In the genomic region with DNA sequence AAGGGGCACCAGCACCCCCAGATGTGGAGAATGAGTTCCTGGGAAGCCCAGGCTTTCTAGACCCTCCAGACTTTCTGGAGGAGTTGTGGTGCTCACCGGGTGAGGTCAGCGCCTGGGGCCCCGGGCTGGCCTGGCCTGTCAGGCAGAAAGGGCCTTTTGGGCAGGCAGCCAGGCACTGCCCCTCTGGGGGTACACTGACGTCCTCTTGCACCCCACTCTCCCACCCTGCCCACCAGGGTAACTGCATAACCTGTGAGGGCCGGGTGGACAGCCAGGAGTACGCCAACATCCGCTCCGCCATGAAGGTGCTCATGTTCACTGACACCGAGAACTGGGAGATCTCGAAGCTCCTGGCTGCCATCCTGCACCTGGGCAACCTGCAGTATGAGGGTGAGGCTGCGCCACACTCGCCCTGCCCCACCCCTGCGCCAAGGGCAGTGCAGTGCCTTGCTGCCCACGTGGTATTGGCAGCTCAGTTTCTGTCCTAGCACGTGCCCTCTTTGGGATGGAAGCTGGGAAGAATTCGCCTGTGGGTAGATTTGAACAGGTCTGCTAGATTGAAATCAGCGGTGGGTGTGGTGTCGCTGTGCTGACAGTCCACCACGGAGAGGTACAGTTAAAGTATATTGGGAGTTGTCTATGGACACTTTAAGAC, we compare ENCODE assay signal across 24 cellular contexts. TPM values are rescaled to one million over a fixed set of nuclear protein-coding genes. Genes with fewer than 3 reads are reported as not detected.
DNase-seq lines count a peak whose midpoint lies in the region; ATAC-seq, FAIRE-seq and TF ChIP-seq lines count a peak whose summit lies in the region.
"Had no signal": no experiment of that assay in that cellular context is flagged by ENCODE, and none has a peak within 500 bp of the region (broad histone marks: within the 10 kb centered on the region; RNA-seq: fewer than 3 reads in every experiment).

No MANE protein-coding gene starts in this region.

- no peak overlapping the region for H2AFZ ChIP-seq in H1 (ENCODE audit: low read length)

- H3K79me1 ChIP-seq in H1 (ENCODE audit: low read depth, low read length): no peaks in the 10 kb centered on the region

- no peak overlapping the region for H2BK20ac ChIP-seq in H1 (ENCODE audit: low read length)

- H3K9me3 ChIP-seq in heart right ventricle: no peaks in the 10 kb centered on the region
- H3K9me3 ChIP-seq in H1 (ENCODE audit: insufficient read depth in 2 of 2, low read depth in 1 of 2, low read length in 1 of 2): no peaks in the 10 kb centered on the region
- no peaks in the 10 kb centered on the region for H3K9me3 ChIP-seq in lower lobe of right lung

- intact Hi-C loops in Right ventricle myocardium inferior (cut with DNase I): no loop called here
- intact Hi-C loops in heart right ventricle (cut with DNase I): no loop called here
- intact Hi-C loops in lower lobe of right lung (cut with DNase I): no loop called here

- no peak for FAIRE-seq in H1 (lab: Jason Lieb, UNC)
- FAIRE-seq: GM19239, H54 had no signal

- TF ChIP-seq CTCF in heart right ventricle (IDR thresholded peaks at IDR 0.05) (no peak), H1 (IDR thresholded peaks at IDR 0.05; ENCODE audit: control extremely low read depth in 1 of 3, insufficient read depth in 1 of 3, low read depth in 1 of 3, low read length in 3 of 3) (no peak), lower lobe of right lung (IDR thresholded peaks at IDR 0.05) (no peak)

- H3K9ac ChIP-seq in H1 (replicated peaks in 1 of 4; ENCODE audit: extremely low read depth in 1 of 4, low read depth in 3 of 4, low read length in 3 of 4): no peak overlapping the region

- no peak for TF ChIP-seq EP300 in H1 (IDR thresholded peaks at IDR 0.05; ENCODE audit: borderline replicate concordance in 1 of 2, low read depth in 2 of 2, low read length in 2 of 2)

- no peaks in the 10 kb centered on the region for H4K20me1 ChIP-seq in H1 (replicated peaks in 1 of 2; ENCODE audit: control insufficient read depth in 1 of 2, insufficient read depth in 2 of 2, low read length in 2 of 2)

- no peak overlapping the region for H2BK15ac ChIP-seq in H1 (ENCODE audit: low read length)

- no peak overlapping the region for H3K27ac ChIP-seq in heart right ventricle
- H3K27ac ChIP-seq in H1 (ENCODE audit: low read depth, low read length): no peak overlapping the region
- no peak overlapping the region for H3K27ac ChIP-seq in lower lobe of right lung
- H3K27ac ChIP-seq in substantia nigra (ENCODE audit: low read depth, low read length, poor library complexity, severe bottlenecking): no peak overlapping the region
- H3K27ac ChIP-seq: HL-60 had no signal

- WGBS in heart right ventricle, 2 donors: 89 to 90% methylated on average over 19 of the region's 19 CpGs
- 88% methylated on average over 19 of the region's 19 CpGs; no CpG with 5 or more reads in 1 of the 2 experiments for WGBS in H1 (ENCODE audit: extremely low coverage in 1 of 2, insufficient coverage in 1 of 2, insufficient read length in 1 of 2, insufficient replicate concordance in 2 of 2, low coverage in 1 of 2, low lambda C conversion rate in 2 of 2, missing lambda C conversion rate in 1 of 2), 2 experiments

- H4K5ac ChIP-seq in H1 (ENCODE audit: insufficient read length, low read depth, low read length): no peak overlapping the region

- no peak overlapping the region for H3K4me3 Mint-ChIP-seq in stimulated activated effector memory CD8-positive, alpha-beta T cell treated with anti-CD3 and anti-CD28 coated beads, Interleukin-12 subunit alpha, Interleukin-12 subunit beta, amount 100 ng/mL, for 72 hours
- H3K4me3 Mint-ChIP-seq: CD4-positive, CD25-positive, alpha-beta regulatory T cell had no signal

- ATAC-seq in Right ventricle myocardium inferior (no peak), heart right ventricle (no peak), lower lobe of right lung (no peak)
- ATAC-seq in stimulated activated effector memory CD8-positive, alpha-beta T cell treated with anti-CD3 and anti-CD28 coated beads, Interleukin-12 subunit alpha, Interleukin-12 subunit beta, amount 100 ng/mL, for 72 hours: no peak
- ATAC-seq: PC-3 had no signal

- H3K4ac ChIP-seq in H1 (replicated peaks; ENCODE audit: insufficient read length, low read depth, low read length): no peak overlapping the region

- TF ChIP-seq POLR2A in H1 (IDR thresholded peaks at IDR 0.05; ENCODE audit: control extremely low read depth in 1 of 2, low read depth in 2 of 2, low read length in 2 of 2): no peak

- no peaks in the 10 kb centered on the region for H3K23me2 ChIP-seq in H1 (ENCODE audit: low read depth, low read length)

- H3K36me3 Mint-ChIP-seq in stimulated activated effector memory CD8-positive, alpha-beta T cell treated with anti-CD3 and anti-CD28 coated beads, Interleukin-12 subunit alpha, Interleukin-12 subunit beta, amount 100 ng/mL, for 72 hours: no peaks in the 10 kb centered on the region
- H3K36me3 Mint-ChIP-seq: CD4-positive, CD25-positive, alpha-beta regulatory T cell had no signal

- H2BK5ac ChIP-seq in H1 (ENCODE audit: low read depth, low read length): peak overlapping the region; percentile 52; the same call in 1 of the 2 replicates

- POLR2A ChIA-PET in H1 (lab: Charles Lee; ENCODE audit: partially characterized antibody): interaction anchor here (0.6 to 1.7 kb wide), 2 partner anchors 10 to 442 kb away, joined by 3 to 5 read pairs; no protein-coding TSS in a partner anchor

- H3K14ac ChIP-seq in H1 (ENCODE audit: insufficient read length): no peak overlapping the region

- TF ChIP-seq RAD21 in H1 (IDR thresholded peaks at IDR 0.05 in 1 of 2, conservative IDR thresholded peaks at IDR 0.05 in 1 of 2; ENCODE audit: low read depth in 2 of 2, low read length in 2 of 2): no peak

- H3K9me3 Mint-ChIP-seq in stimulated activated effector memory CD8-positive, alpha-beta T cell treated with anti-CD3 and anti-CD28 coated beads, Interleukin-12 subunit alpha, Interleukin-12 subunit beta, amount 100 ng/mL, for 72 hours: no peaks in the 10 kb centered on the region

- H3K36me3 ChIP-seq in heart right ventricle (no peaks in the 10 kb centered on the region), H1 (ENCODE audit: control insufficient read depth in 2 of 4, insufficient read depth in 4 of 4, low read length in 3 of 4) (no peaks in the 10 kb centered on the region; a peak in 1 of 8 replicates), lower lobe of right lung (no peaks in the 10 kb centered on the region)

- H2BK120ac ChIP-seq in H1 (replicated peaks; ENCODE audit: low read depth, low read length): no peak overlapping the region

- H3K18ac ChIP-seq in H1 (ENCODE audit: extremely low read depth, low read length): no peak overlapping the region

- CTCF ChIA-PET in H1 (lab: Charles Lee; ENCODE audit: partially characterized antibody): interaction anchor here (1.1 to 16.2 kb wide), 5 partner anchors 9 to 67 kb away, joined by 3 to 104 read pairs (median 4); a partner anchor contains a TSS

- no peaks in the 10 kb centered on the region for H3K79me2 ChIP-seq in H1 (ENCODE audit: control insufficient read depth in 1 of 2, insufficient read depth in 2 of 2, low read length in 2 of 2)

- no peaks in the 10 kb centered on the region for H3K27me3 ChIP-seq in heart right ventricle
- H3K27me3 ChIP-seq in H1 (replicated peaks in 1 of 4; ENCODE audit: control insufficient read depth in 3 of 4, extremely low read depth in 1 of 4, insufficient read depth in 3 of 4, low read length in 3 of 4): no peaks in the 10 kb centered on the region
- no peaks in the 10 kb centered on the region for H3K27me3 ChIP-seq in lower lobe of right lung (ENCODE audit: low read depth)

- no peak overlapping the region for H3K4me2 ChIP-seq in H1 (ENCODE audit: insufficient read depth in 1 of 2, low read depth in 2 of 2, low read length in 2 of 2)

- H2BK12ac ChIP-seq in H1 (ENCODE audit: low read depth, low read length): 0 out of 2 replicates have a peak overlapping the region, but pooled peaks have one; percentile 50

- no peak overlapping the region for H3K4me3 ChIP-seq in heart right ventricle
- H3K4me3 ChIP-seq in H1 (ENCODE audit: extremely low read depth in 1 of 4, insufficient read depth in 2 of 4, low read depth in 3 of 4, low read length in 4 of 4): no peak overlapping the region
- no peak overlapping the region for H3K4me3 ChIP-seq in lower lobe of right lung

- no peak overlapping the region for H4K8ac ChIP-seq in H1 (ENCODE audit: extremely low read depth, insufficient read depth, low read length)

- DNase-seq in Right ventricle myocardium inferior (ENCODE audit: missing footprints) (peak; percentile 9), heart right ventricle (no peak), H1 (ENCODE audit: low read depth in 1 of 2, low spot score in 2 of 2) (no peak), lower lobe of right lung (peak; percentile 42), C1 segment of cervical spinal cord (lab: John Stamatoyannopoulos, UW) (no peak), substantia nigra (lab: John Stamatoyannopoulos, UW) (no peak)
- DNase-seq in stimulated activated effector memory CD8-positive, alpha-beta T cell treated with anti-CD3 and anti-CD28 coated beads, Interleukin-12 subunit alpha, Interleukin-12 subunit beta, amount 100 ng/mL, for 72 hours (ENCODE audit: low spot score in 2 of 2): no peak
- DNase-seq: 8988T; CD4-positive, CD25-positive, alpha-beta regulatory T cell; DMS153; DND-41; NCI-H1048; NCI-H1417; NCI-H1694; NCI-H2029 treated with DMSO at 0.1 percent for 48 hours; NCI-H446 treated with DMSO at 0.1 percent for 48 hours; NCI-H526; NCI-H82; NK-92 treated with Interleukin-12 subunit alpha and Interleukin-12 subunit beta, amount 100 ng/mL, for 24 hours; PC-3 had no signal

- peaks cover 0 to 17% (median 15%) of the 10 kb centered on the region in 9 donors for H3K4me1 ChIP-seq in heart right ventricle
- H3K4me1 ChIP-seq in H1 (replicated peaks in 1 of 4; ENCODE audit: control insufficient read depth in 3 of 4, insufficient read depth in 4 of 4, low read length in 3 of 4): no peaks in the 10 kb centered on the region
- H3K4me1 ChIP-seq in lower lobe of right lung: no peaks in the 10 kb centered on the region

- H3K56ac ChIP-seq in H1 (replicated peaks; ENCODE audit: insufficient read length, low read depth, low read length): no peak overlapping the region

- H3K27ac Mint-ChIP-seq in stimulated activated effector memory CD8-positive, alpha-beta T cell treated with anti-CD3 and anti-CD28 coated beads, Interleukin-12 subunit alpha, Interleukin-12 subunit beta, amount 100 ng/mL, for 72 hours: peak overlapping the region; percentile 26
- H3K27ac Mint-ChIP-seq: CD4-positive, CD25-positive, alpha-beta regulatory T cell had no signal

- no peak overlapping the region for H2AK5ac ChIP-seq in H1 (ENCODE audit: low read depth, low read length)

- no peak overlapping the region for H3K23ac ChIP-seq in H1 (ENCODE audit: insufficient read length)

- no peak overlapping the region for H4K91ac ChIP-seq in H1 (replicated peaks; ENCODE audit: insufficient read length, low read length)

- H3K4me1 Mint-ChIP-seq in stimulated activated effector memory CD8-positive, alpha-beta T cell treated with anti-CD3 and anti-CD28 coated beads, Interleukin-12 subunit alpha, Interleukin-12 subunit beta, amount 100 ng/mL, for 72 hours: peaks cover 28% of the 10 kb centered on the region

RNA-seq across cellular contexts. Expression of a gene that starts 30.1 kb away (rescaled TPM):
- total RNA-seq in Right ventricle myocardium inferior: 7.0 TPM
- total RNA-seq in heart right ventricle: 1 to 10 TPM in 9 of 10 donors, under 1 TPM in 1; 1.00 to 6.8 (median 2.8) TPM
- 1 to 10 TPM in 1 of 2 donors, under 1 TPM in 1; 0.91 to 5.0 TPM for polyA plus RNA-seq in heart right ventricle
- 1.9 and 2.4 TPM in 2 replicates for total RNA-seq in H1 (2021; fragmentation: NEBNext Ultra II Directional; extraction: Animal tissue kit (Norgen Biotek cat#: 25700))
- 1.5 and 1.9 TPM in 2 replicates for polyA plus RNA-seq in H1 (2011; rRNA removed)
- polyA plus RNA-seq in H1 (2011; cell fraction: cytosol; rRNA removed): 1.5 TPM
- polyA plus RNA-seq in H1 (2011; cell fraction: nucleus; rRNA removed): 10.0 TPM
- 1.7 to 2.5 TPM (median 2.0 TPM) in 4 replicates for polyA plus RNA-seq in H1 (2012, experiment 1 of 2)
- 1.2 TPM for polyA plus RNA-seq in H1 (2012, experiment 2 of 2)
- polyA plus RNA-seq in H1 (2013, experiment 1 of 2): 1.5 TPM
- polyA plus RNA-seq in H1 (2013, experiment 2 of 2): 1.3 TPM
- 1.0 TPM in 2 replicates for polyA minus RNA-seq in H1 (2011; rRNA and poly(A)+ RNA removed)
- 1.1 TPM for polyA minus RNA-seq in H1 (2011; cell fraction: cytosol; rRNA and poly(A)+ RNA removed)
- polyA minus RNA-seq in H1 (2011; cell fraction: nucleus; rRNA and poly(A)+ RNA removed): 2.4 TPM
- total RNA-seq in lower lobe of right lung: 5.5 TPM

RNA-seq across cellular contexts. Expression of a gene that starts 55.5 kb away (rescaled TPM):
- total RNA-seq in Right ventricle myocardium inferior (not detected), heart right ventricle (under 1 TPM in 1 of 10 donors, not detected in 9; 0.58 TPM), lower lobe of right lung (not detected)
- polyA plus RNA-seq in heart right ventricle (not detected), H1 (2011; rRNA removed) (not detected in 2 replicates)
- 0.75 TPM in 1 of 2 replicates, not detected in the other for total RNA-seq in H1 (2021; fragmentation: NEBNext Ultra II Directional; extraction: Animal tissue kit (Norgen Biotek cat#: 25700))
- not detected for polyA plus RNA-seq in H1 (2011; cell fraction: cytosol; rRNA removed)
- 1.3 TPM for polyA plus RNA-seq in H1 (2011; cell fraction: nucleus; rRNA removed)
- not detected in 4 replicates for polyA plus RNA-seq in H1 (2012, experiment 1 of 2)
- polyA plus RNA-seq in H1 (2012, experiment 2 of 2): not detected
- not detected for polyA plus RNA-seq in H1 (2013, experiment 1 of 2)
- not detected for polyA plus RNA-seq in H1 (2013, experiment 2 of 2)
- polyA minus RNA-seq in H1 (2011; rRNA and poly(A)+ RNA removed): 1.0 TPM in 1 of 2 replicates, not detected in the other
- polyA minus RNA-seq in H1 (2011; cell fraction: cytosol; rRNA and poly(A)+ RNA removed): not detected
- 2.4 TPM for polyA minus RNA-seq in H1 (2011; cell fraction: nucleus; rRNA and poly(A)+ RNA removed)
- total RNA-seq: CD4-positive, CD25-positive, alpha-beta regulatory T cell; PC-3 had no signal
- polyA plus RNA-seq: BJ; CD4-positive, CD25-positive, alpha-beta regulatory T cell had no signal

Comparison
In these comparisons a context has a peak if more than half of its experiments do, and no peak if none do; other contexts are left out.
1. DNase-seq: peak in Right ventricle myocardium inferior (single experiment) and lower lobe of right lung (single experiment); none in heart right ventricle (0 of 2), H1 (0 of 2), stimulated activated effector memory CD8-positive, alpha-beta T cell treated with anti-CD3 and anti-CD28 coated beads, Interleukin-12 subunit alpha, Interleukin-12 subunit beta, amount 100 ng/mL, for 72 hours (0 of 2), C1 segment of cervical spinal cord (0 of 14) and substantia nigra (0 of 49).